1 cellular context compared by ENCODE assay signal in genomic region chr2:32832400-32832799, GRCh38.
TF ChIP-seq lines count a peak whose summit lies in the region.

No MANE protein-coding gene starts in this region.

TF ChIP-seq in SK-N-SH treated with all-trans-retinoic acid at 6 μM for 48 hours, 23 proteins besides CTCF, POLR2A, EP300 and RAD21:
- no peak for TF ChIP-seq ZFP3 (CRISPR knock-in tag; IDR thresholded peaks at IDR 0.05)
- TF ChIP-seq TSHZ2 (CRISPR knock-in tag; IDR thresholded peaks at IDR 0.05): no peak
- TF ChIP-seq CSDC2 (CRISPR knock-in tag; IDR thresholded peaks at IDR 0.05): 0 out of 2 replicates have a peak, but pooled peaks have one; percentile 8
